ENCODE assay signal across 9 cellular contexts in genomic region chr10:84097787-84098353, GRCh38. TPM values are rescaled to one million over a fixed set of nuclear protein-coding genes. Genes with fewer than 3 reads are reported as not detected.
A peak's percentile ranks its signal among the peaks of the same experiment; 100 is the strongest.
DNase-seq lines count a peak whose midpoint lies in the region; ATAC-seq and TF ChIP-seq lines count a peak whose summit lies in the region.
"Had no signal": no experiment of that assay in that cellular context is flagged by ENCODE, and none has a peak within 500 bp of the region (broad histone marks: within the 10 kb centered on the region; RNA-seq: fewer than 3 reads in every experiment).

No MANE protein-coding gene starts in this region.

- no peaks in the 10 kb centered on the region for H3K36me3 Mint-ChIP-seq in naive thymus-derived CD8-positive, alpha-beta T cell
- H3K36me3 Mint-ChIP-seq: natural killer cell treated with Interleukin-12 subunit alpha and Interleukin-12 subunit beta and Interleukin-15 and Interleukin-18, amount 100 ng/mL, for 72 hours had no signal

- H3K27me3 ChIP-seq in cardiac muscle cell (no peaks in the 10 kb centered on the region), transverse colon (no peaks in the 10 kb centered on the region)

- H3K27ac ChIP-seq in cardiac muscle cell = no peak overlapping the region
- no peak overlapping the region for H3K27ac ChIP-seq in transverse colon

- intact Hi-C loops in cardiac septum (cut with DNase I) (no loop called here), transverse colon (cut with DNase I; ENCODE audit: low total_unique reads) (no loop called here)

- POLR2A ChIA-PET in naive thymus-derived CD8-positive, alpha-beta T cell (lab: Charles Lee) = no interaction called here

- H3K4me1 ChIP-seq in cardiac muscle cell (ENCODE audit: low read depth) (peaks cover 9% of the 10 kb centered on the region), transverse colon (peaks cover 0 to 5% (median 0%) of the 10 kb centered on the region in 4 donors)

- no peak overlapping the region for H3K27ac Mint-ChIP-seq in naive thymus-derived CD8-positive, alpha-beta T cell
- H3K27ac Mint-ChIP-seq: natural killer cell treated with Interleukin-12 subunit alpha and Interleukin-12 subunit beta and Interleukin-15 and Interleukin-18, amount 100 ng/mL, for 72 hours had no signal

- DNase-seq in cardiac muscle cell (ENCODE audit: low read depth in 1 of 2, low spot score in 1 of 2) (peak; percentile 18 to 67), cardiac septum (ENCODE audit: low spot score) (no peak), NCI-H460 (ENCODE audit: extremely low read depth, low read depth) (peak; percentile 11), erythroblast (lab: John Stamatoyannopoulos, UW) (peak; percentile 3 to 7), transverse colon (no peak), SW 1271 (lab: John Stamatoyannopoulos, UW) (no peak)
- DNase-seq in naive thymus-derived CD8-positive, alpha-beta T cell = no peak

- no peaks in the 10 kb centered on the region for H3K9me3 Mint-ChIP-seq in naive thymus-derived CD8-positive, alpha-beta T cell
- H3K9me3 Mint-ChIP-seq: natural killer cell treated with Interleukin-12 subunit alpha and Interleukin-12 subunit beta and Interleukin-15 and Interleukin-18, amount 100 ng/mL, for 72 hours had no signal

- H3K9me3 ChIP-seq in cardiac muscle cell (ENCODE audit: low read depth) = no peaks in the 10 kb centered on the region
- no peaks in the 10 kb centered on the region for H3K9me3 ChIP-seq in transverse colon

- in situ Hi-C loops in transverse colon (cut with MboI; ENCODE audit: low pct_ligation_motif_present in 1 of 4, low pct_unique_long_range_greater_than_20kb in 1 of 4, low sequenced_read_pairs in 3 of 4) = no loop called here

- H3K4me3 Mint-ChIP-seq in naive thymus-derived CD8-positive, alpha-beta T cell = no peak overlapping the region
- H3K4me3 Mint-ChIP-seq: natural killer cell treated with Interleukin-12 subunit alpha and Interleukin-12 subunit beta and Interleukin-15 and Interleukin-18, amount 100 ng/mL, for 72 hours had no signal

- ATAC-seq in HG03159 (IDR thresholded peaks at IDR 0.05; ENCODE audit: unreplicated experiment) = no peak
- no peak for ATAC-seq in naive thymus-derived CD8-positive, alpha-beta T cell
- ATAC-seq: natural killer cell treated with Interleukin-12 subunit alpha and Interleukin-12 subunit beta and Interleukin-15 and Interleukin-18, amount 100 ng/mL, for 72 hours had no signal

- H3K4me1 Mint-ChIP-seq in naive thymus-derived CD8-positive, alpha-beta T cell = no peaks in the 10 kb centered on the region

- TF ChIP-seq EP300 in transverse colon (IDR thresholded peaks at IDR 0.05; ENCODE audit: low read depth) = no peak

- TF ChIP-seq POLR2A in erythroblast (IDR thresholded peaks at IDR 0.05; ENCODE audit: low read length) (no peak), transverse colon (IDR thresholded peaks at IDR 0.05) (no peak)

- TF ChIP-seq CTCF in cardiac muscle cell (IDR thresholded peaks at IDR 0.05; ENCODE audit: low read depth, low read length) (peak; percentile 60), transverse colon (IDR thresholded peaks at IDR 0.05) (peak in 4 of 5 experiments; percentile 21 to 35 (median 27))

- H3K27me3 Mint-ChIP-seq in naive thymus-derived CD8-positive, alpha-beta T cell = peaks cover under 1 to 7% (median 5%) of the 10 kb centered on the region in 5 donors

- H3K4me3 ChIP-seq in cardiac muscle cell = no peak overlapping the region
- no peak overlapping the region for H3K4me3 ChIP-seq in transverse colon

- WGBS in transverse colon (ENCODE audit: low coverage in 1 of 2), 2 donors = 37 to 46% methylated on average over 4 of the region's 4 CpGs

- H3K36me3 ChIP-seq in cardiac muscle cell (no peaks in the 10 kb centered on the region), transverse colon (no peaks in the 10 kb centered on the region)

RNA-seq across cellular contexts. Expression of gene GHITM, which starts 41.4 kb away (rescaled TPM):
- total RNA-seq in cardiac muscle cell (213 and 332 TPM in 2 replicates), cardiac septum (395 TPM), transverse colon (100 to 1,000 TPM; 134 to 351 (median 225) TPM)
- polyA plus RNA-seq in cardiac muscle cell = 298 and 409 TPM in 2 replicates
- 692 and 730 TPM in 2 replicates for total RNA-seq in NCI-H460 (2014; rRNA removed; shearing (Covaris generic))
- 306 and 350 TPM in 2 replicates for polyA plus RNA-seq in NCI-H460 (2014; cell fraction: nucleus; rRNA removed)
- 10 to 100 TPM; 90.3 to 92.5 TPM for total RNA-seq in naive thymus-derived CD8-positive, alpha-beta T cell
- polyA plus RNA-seq in naive thymus-derived CD8-positive, alpha-beta T cell = 100 to 1,000 TPM; 270 to 338 (median 281) TPM

Comparison
In these comparisons a context has a peak if more than half of its experiments do, and no peak if none do; other contexts are left out.
1. DNase-seq: peak in cardiac muscle cell (2 of 2), NCI-H460 (single experiment) and erythroblast (2 of 2); none in cardiac septum (single experiment), transverse colon (single experiment), SW 1271 (0 of 2) and naive thymus-derived CD8-positive, alpha-beta T cell (0 of 10).